ENCODE assay signal across 14 cellular contexts in genomic region chr11:30131535-30131934, GRCh38.
DNase-seq lines count a peak whose midpoint lies in the region; ATAC-seq and TF ChIP-seq lines count a peak whose summit lies in the region.
"Had no signal": no experiment of that assay in that cellular context is flagged by ENCODE, and none has a peak within 500 bp of the region (broad histone marks: within the 10 kb centered on the region; RNA-seq: fewer than 3 reads in every experiment).

No MANE protein-coding gene starts in this region.

- WGBS in esophagus squamous epithelium, 2 donors, result 62 to 81% methylated on average over 2 of the region's 2 CpGs

- no peaks in the 10 kb centered on the region for H3K36me3 Mint-ChIP-seq in Caco-2 (ENCODE audit: insufficient read depth, unreplicated experiment)
- H3K36me3 Mint-ChIP-seq in activated T-helper 2 cell treated with anti-CD3 and anti-CD28 coated beads, Interferon-gamma antibody, Interleukin-2, Interleukin-4, amounts not matched to agents 10 μg/mL and 5 μg/mL and 100 μg/mL, durations not matched to agents 14 hours and 24 hours and 36 hours (ENCODE audit: low read depth), result no peaks in the 10 kb centered on the region
- H3K36me3 Mint-ChIP-seq in CD8-positive, alpha-beta T cell, result no peaks in the 10 kb centered on the region
- H3K36me3 Mint-ChIP-seq: naive thymus-derived CD8-positive, alpha-beta T cell had no signal

- H3K27ac Mint-ChIP-seq in Caco-2 (ENCODE audit: unreplicated experiment), result no peak overlapping the region
- H3K27ac Mint-ChIP-seq in activated T-helper 2 cell treated with anti-CD3 and anti-CD28 coated beads, Interferon-gamma antibody, Interleukin-2, Interleukin-4, amounts not matched to agents 10 μg/mL and 5 μg/mL and 100 μg/mL, durations not matched to agents 14 hours and 24 hours and 36 hours, result no peak overlapping the region
- no peak overlapping the region for H3K27ac Mint-ChIP-seq in CD8-positive, alpha-beta T cell
- H3K27ac Mint-ChIP-seq: dendritic cell treated with granulocyte-macrophage colony-stimulating factor and Interleukin-4, amounts not matched to agents 40 ng/mL and 50 ng/mL, for 4 days; naive thymus-derived CD8-positive, alpha-beta T cell had no signal

- peaks cover 5% of the 10 kb centered on the region for H3K4me1 Mint-ChIP-seq in Caco-2 (ENCODE audit: low read depth, unreplicated experiment)
- no peaks in the 10 kb centered on the region for H3K4me1 Mint-ChIP-seq in activated T-helper 2 cell treated with anti-CD3 and anti-CD28 coated beads, Interferon-gamma antibody, Interleukin-2, Interleukin-4, amounts not matched to agents 10 μg/mL and 5 μg/mL and 100 μg/mL, durations not matched to agents 14 hours and 24 hours and 36 hours (ENCODE audit: low read depth)
- H3K4me1 Mint-ChIP-seq in CD8-positive, alpha-beta T cell (ENCODE audit: low read depth), result no peaks in the 10 kb centered on the region
- H3K4me1 Mint-ChIP-seq: naive thymus-derived CD8-positive, alpha-beta T cell had no signal

- POLR2A ChIA-PET in Caco-2 (lab: Charles Lee), result no interaction called here
- POLR2A ChIA-PET in CD8-positive, alpha-beta T cell (lab: Charles Lee), result no interaction called here

- no peaks in the 10 kb centered on the region for H3K4me1 ChIP-seq in Caco-2
- H3K4me1 ChIP-seq in CD8-positive, alpha-beta T cell (ENCODE audit: insufficient read depth, low read length), result no peaks in the 10 kb centered on the region
- no peaks in the 10 kb centered on the region for H3K4me1 ChIP-seq in esophagus squamous epithelium
- H3K4me1 ChIP-seq: BLaER1 treated with 17β-estradiol and CSF1 and Interleukin-3, amounts not matched to agents 10 nM and 100 nM had no signal

- no peaks in the 10 kb centered on the region for H3K9me3 Mint-ChIP-seq in Caco-2 (ENCODE audit: unreplicated experiment)
- H3K9me3 Mint-ChIP-seq in activated T-helper 2 cell treated with anti-CD3 and anti-CD28 coated beads, Interferon-gamma antibody, Interleukin-2, Interleukin-4, amounts not matched to agents 10 μg/mL and 5 μg/mL and 100 μg/mL, durations not matched to agents 14 hours and 24 hours and 36 hours, result no peaks in the 10 kb centered on the region
- H3K9me3 Mint-ChIP-seq in CD8-positive, alpha-beta T cell, result no peaks in the 10 kb centered on the region
- H3K9me3 Mint-ChIP-seq: dendritic cell treated with granulocyte-macrophage colony-stimulating factor and Interleukin-4, amounts not matched to agents 40 ng/mL and 50 ng/mL, for 4 days; naive thymus-derived CD8-positive, alpha-beta T cell had no signal

- H3K27ac ChIP-seq in CD8-positive, alpha-beta T cell (ENCODE audit: low read depth, low read length), result no peak overlapping the region
- H3K27ac ChIP-seq in esophagus squamous epithelium, result no peak overlapping the region
- H3K27ac ChIP-seq: BLaER1 treated with 17β-estradiol and CSF1 and Interleukin-3, amounts not matched to agents 10 nM and 100 nM had no signal

- intact Hi-C loops in Caco-2 (cut with micrococcal nuclease; ENCODE audit: unreplicated experiment) (loop anchor here (1.0 kb wide), 3 partner anchors 65 to 202 kb away; no protein-coding TSS in a partner anchor), left colon (cut with DNase I, micrococcal nuclease) (no loop called here), esophagus squamous epithelium (cut with DNase I) (no loop called here)
- intact Hi-C loops in activated T-helper 2 cell treated with anti-CD3 and anti-CD28 coated beads, Interferon-gamma antibody, Interleukin-2, Interleukin-4, amounts not matched to agents 10 μg/mL and 5 μg/mL and 100 μg/mL, durations not matched to agents 14 hours and 24 hours and 36 hours (cut with micrococcal nuclease), result no loop called here
- intact Hi-C loops in CD8-positive, alpha-beta T cell (cut with DNase I, micrococcal nuclease), result loop anchor here in 1 of 2 experiments (10.0 kb wide), 1 partner anchor 203 kb away; no protein-coding TSS in a partner anchor

- CTCF ChIA-PET in Caco-2 (lab: Charles Lee), result interaction anchor here (1.1 kb wide), 1 partner anchor 65 kb away, joined by 4 read pairs; no protein-coding TSS in a partner anchor
- CTCF ChIA-PET in CD8-positive, alpha-beta T cell (lab: Charles Lee), result interaction anchor here (5.3 kb wide), 1 partner anchor 12 kb away, joined by 25 read pairs; no protein-coding TSS in a partner anchor

- no TSS peak for BruUV-seq in Caco-2 (replicated peaks; lab: Mats Ljungman, UMichigan)

- H3K9me3 ChIP-seq in Caco-2 (no peaks in the 10 kb centered on the region), esophagus squamous epithelium (no peaks in the 10 kb centered on the region)
- H3K9me3 ChIP-seq in CD8-positive, alpha-beta T cell (ENCODE audit: low read length), result no peaks in the 10 kb centered on the region
- H3K9me3 ChIP-seq: BLaER1 treated with 17β-estradiol and CSF1 and Interleukin-3, amounts not matched to agents 10 nM and 100 nM had no signal

- no peak for DNase-seq in Caco-2
- peak; percentile 25 for DNase-seq in RKO (ENCODE audit: low spot score)
- peak; percentile 25 for DNase-seq in iris pigment epithelial cell (ENCODE audit: low read depth)
- no peak for DNase-seq in left colon
- no peak for DNase-seq in activated T-helper 2 cell treated with anti-CD3 and anti-CD28 coated beads, Interferon-gamma antibody, Interleukin-2, Interleukin-4, amounts not matched to agents 10 μg/mL and 5 μg/mL and 100 μg/mL, durations not matched to agents 14 hours and 24 hours and 36 hours (ENCODE audit: low spot score)
- DNase-seq in CD8-positive, alpha-beta T cell, result no peak
- no peak for DNase-seq in esophagus squamous epithelium (lab: John Stamatoyannopoulos, UW)
- DNase-seq: activated T-cell treated with anti-CD3 and anti-CD28 coated beads, Interleukin-2, amount 50 U/mL, for 1 hour; KBM-7; naive thymus-derived CD8-positive, alpha-beta T cell; NCI-H524 treated with DMSO at 0.1 percent for 48 hours had no signal

- peak; percentile 62 for ATAC-seq in GM21515 (IDR thresholded peaks at IDR 0.05; ENCODE audit: unreplicated experiment)
- ATAC-seq in left colon, result no peak
- no peak for ATAC-seq in CD8-positive, alpha-beta T cell
- ATAC-seq: naive thymus-derived CD8-positive, alpha-beta T cell had no signal

- no peak for TF ChIP-seq POLR2A in esophagus squamous epithelium (IDR thresholded peaks at IDR 0.05)

- H3K4me3 ChIP-seq in Caco-2 (ENCODE audit: low read depth, low read length) (no peak overlapping the region), esophagus squamous epithelium (no peak overlapping the region)
- H3K4me3 ChIP-seq in CD8-positive, alpha-beta T cell (ENCODE audit: low read depth, low read length), result no peak overlapping the region
- H3K4me3 ChIP-seq: BLaER1 treated with 17β-estradiol and CSF1 and Interleukin-3, amounts not matched to agents 10 nM and 100 nM had no signal

- TF ChIP-seq CTCF in Caco-2 (IDR thresholded peaks at IDR 0.05; ENCODE audit: insufficient read depth in 1 of 2, low read depth in 1 of 2, low read length in 1 of 2, severe bottlenecking in 1 of 2, unreplicated experiment in 1 of 2), result peak; percentile 12 to 24
- no peak for TF ChIP-seq CTCF in CD8-positive, alpha-beta T cell (IDR thresholded peaks at IDR 0.05)
- no peak for TF ChIP-seq CTCF in esophagus squamous epithelium (IDR thresholded peaks at IDR 0.05)

- no peaks in the 10 kb centered on the region for H3K36me3 ChIP-seq in Caco-2 (ENCODE audit: control insufficient read depth, insufficient read depth, low read length)
- H3K36me3 ChIP-seq in CD8-positive, alpha-beta T cell (ENCODE audit: insufficient read depth, low read length), result no peaks in the 10 kb centered on the region
- no peaks in the 10 kb centered on the region for H3K36me3 ChIP-seq in esophagus squamous epithelium
- H3K36me3 ChIP-seq: BLaER1 treated with 17β-estradiol and CSF1 and Interleukin-3, amounts not matched to agents 10 nM and 100 nM had no signal

- H3K4me3 Mint-ChIP-seq in Caco-2 (ENCODE audit: unreplicated experiment), result no peak overlapping the region
- H3K4me3 Mint-ChIP-seq in activated T-helper 2 cell treated with anti-CD3 and anti-CD28 coated beads, Interferon-gamma antibody, Interleukin-2, Interleukin-4, amounts not matched to agents 10 μg/mL and 5 μg/mL and 100 μg/mL, durations not matched to agents 14 hours and 24 hours and 36 hours (ENCODE audit: low read depth), result no peak overlapping the region
- H3K4me3 Mint-ChIP-seq in CD8-positive, alpha-beta T cell, result no peak overlapping the region
- H3K4me3 Mint-ChIP-seq: dendritic cell treated with granulocyte-macrophage colony-stimulating factor and Interleukin-4, amounts not matched to agents 40 ng/mL and 50 ng/mL, for 4 days; naive thymus-derived CD8-positive, alpha-beta T cell had no signal

- peaks cover 2% of the 10 kb centered on the region for H3K27me3 Mint-ChIP-seq in Caco-2 (ENCODE audit: insufficient read depth, unreplicated experiment)
- no peaks in the 10 kb centered on the region for H3K27me3 Mint-ChIP-seq in activated T-helper 2 cell treated with anti-CD3 and anti-CD28 coated beads, Interferon-gamma antibody, Interleukin-2, Interleukin-4, amounts not matched to agents 10 μg/mL and 5 μg/mL and 100 μg/mL, durations not matched to agents 14 hours and 24 hours and 36 hours (ENCODE audit: low read depth)
- no peaks in the 10 kb centered on the region for H3K27me3 Mint-ChIP-seq in CD8-positive, alpha-beta T cell (ENCODE audit: low read depth)
- H3K27me3 Mint-ChIP-seq: dendritic cell treated with granulocyte-macrophage colony-stimulating factor and Interleukin-4, amounts not matched to agents 40 ng/mL and 50 ng/mL, for 4 days had no signal

- H3K27me3 ChIP-seq in Caco-2 (replicated peaks; ENCODE audit: control insufficient read depth, insufficient read depth, low read length) (no peaks in the 10 kb centered on the region), esophagus squamous epithelium (no peaks in the 10 kb centered on the region)
- H3K27me3 ChIP-seq in CD8-positive, alpha-beta T cell (ENCODE audit: insufficient read depth, low read length), result no peaks in the 10 kb centered on the region
- H3K27me3 ChIP-seq: BLaER1 treated with 17β-estradiol and CSF1 and Interleukin-3, amounts not matched to agents 10 nM and 100 nM had no signal

Comparison
In these comparisons a context has a peak if more than half of its experiments do, and no peak if none do; other contexts are left out.
1. DNase-seq: peak in RKO (single experiment) and iris pigment epithelial cell (single experiment); none in Caco-2 (0 of 2), left colon (0 of 2), activated T-helper 2 cell treated with anti-CD3 and anti-CD28 coated beads, Interferon-gamma antibody, Interleukin-2, Interleukin-4, amounts not matched to agents 10 μg/mL and 5 μg/mL and 100 μg/mL, durations not matched to agents 14 hours and 24 hours and 36 hours (single experiment), CD8-positive, alpha-beta T cell (0 of 7) and esophagus squamous epithelium (single experiment).
2. CTCF ChIP-seq: peak in Caco-2 (2 of 2); none in CD8-positive, alpha-beta T cell (single experiment) and esophagus squamous epithelium (0 of 6).